ENCODE assay signal across 9 cellular contexts in genomic region chrX:78182881-78183280, GRCh38.
"Had no signal": no experiment of that assay in that cellular context is flagged by ENCODE, and none has a peak within 500 bp of the region (broad histone marks: within the 10 kb centered on the region; RNA-seq: fewer than 3 reads in every experiment).

No MANE protein-coding gene starts in this region.

- DNase-seq: H9, HCEC 1CT, KBM-7 had no signal

- H3K4me3 ChIP-seq: GM23338 had no signal

- H3K27ac Mint-ChIP-seq: GM23338, H9, IgD-negative memory B cell had no signal

- ATAC-seq: GM23338, HepG2 had no signal

- H3K36me3 Mint-ChIP-seq: IgD-negative memory B cell had no signal

- H3K4me1 Mint-ChIP-seq: GM23338, H9, IgD-negative memory B cell had no signal

- H3K4me2 ChIP-seq: GM23338 had no signal

- FAIRE-seq: H1, H54, HepG2, HTR-8/SVneo had no signal

- H3K4me3 Mint-ChIP-seq: GM23338, H9, IgD-negative memory B cell had no signal
